Comparison of ENCODE assay signal across 14 cellular contexts in the genomic region with DNA sequence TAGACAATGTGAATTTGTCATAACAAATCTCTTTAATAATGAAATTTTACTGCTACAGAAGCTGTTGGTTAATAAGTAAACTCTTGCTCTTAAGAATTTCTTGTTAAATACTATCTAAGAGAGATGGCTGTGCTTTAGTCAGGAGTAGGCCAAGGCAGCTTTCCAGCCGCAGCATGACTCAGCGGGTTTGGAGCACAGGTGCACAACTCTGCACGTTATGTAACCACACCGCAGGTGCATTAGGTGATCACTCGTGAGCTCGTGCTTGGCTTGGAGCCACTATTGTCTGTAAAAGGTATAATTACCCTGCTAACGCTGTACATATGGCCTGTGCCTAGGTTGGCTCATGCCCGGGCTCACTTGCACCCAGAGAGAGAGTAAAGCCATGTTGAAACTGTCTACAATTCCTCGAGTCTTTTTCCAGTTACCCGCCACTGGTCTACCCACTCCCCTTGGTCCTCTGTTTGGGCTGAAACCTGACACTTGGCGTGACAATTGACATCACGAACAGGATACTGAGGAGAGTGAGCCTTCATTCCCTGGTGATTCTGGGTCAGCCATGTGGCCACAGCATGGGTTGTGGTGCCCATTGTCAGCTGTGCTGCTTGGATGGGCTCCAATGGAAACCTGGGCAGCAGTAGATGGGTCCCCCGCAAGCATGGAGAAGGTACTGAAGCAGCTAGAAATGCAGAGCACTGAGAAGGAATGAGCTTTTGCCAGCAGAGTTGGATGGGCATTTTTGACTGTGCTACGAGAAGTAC. TPM values are rescaled to one million over a fixed set of nuclear protein-coding genes. Genes with fewer than 3 reads are reported as not detected.
A peak's percentile ranks its signal among the peaks of the same experiment; 100 is the strongest.
DNase-seq lines count a peak whose midpoint lies in the region; TF ChIP-seq lines count a peak whose summit lies in the region.
"Had no signal": no experiment of that assay in that cellular context is flagged by ENCODE, and none has a peak within 500 bp of the region (broad histone marks: within the 10 kb centered on the region; RNA-seq: fewer than 3 reads in every experiment).

No MANE protein-coding gene starts in this region.

- no peak overlapping the region for H4K91ac ChIP-seq in neuronal stem cell (ENCODE audit: low read depth, low read length, poor library complexity)

- H3K4me1 Mint-ChIP-seq in nephron progenitor cell = no peaks in the 10 kb centered on the region
- H3K4me1 Mint-ChIP-seq: B cell had no signal

- H3K4me1 ChIP-seq in neuronal stem cell (ENCODE audit: control insufficient read depth in 2 of 2, insufficient read depth in 1 of 2, low read depth in 1 of 2, low read length in 2 of 2) = no peaks in the 10 kb centered on the region

- H2BK120ac ChIP-seq in neuronal stem cell (ENCODE audit: low read depth, low read length) = no peak overlapping the region

- H3K36me3 Mint-ChIP-seq in nephron progenitor cell (ENCODE audit: low read depth) = peaks cover 51% of the 10 kb centered on the region

- peaks cover 12 to 21% of the 10 kb centered on the region in 2 donors for H3K9me3 ChIP-seq in neuronal stem cell (replicated peaks in 1 of 2; ENCODE audit: control insufficient read depth in 2 of 2, insufficient read depth in 1 of 2, low read depth in 1 of 2, low read length in 2 of 2)

- no peak overlapping the region for H2BK5ac ChIP-seq in neuronal stem cell (ENCODE audit: low read length)

- no CpG with 5 or more reads among the region's 14 CpGs for WGBS in neuronal stem cell (ENCODE audit: extremely low coverage in 2 of 2, insufficient read length in 2 of 2, insufficient replicate concordance in 1 of 2), 2 donors

- no peak for TF ChIP-seq CTCF in nephron progenitor cell (IDR thresholded peaks at IDR 0.05)

- H3K27ac ChIP-seq in epithelial cell of prostate = no peak overlapping the region
- no peak overlapping the region for H3K27ac ChIP-seq in neuronal stem cell (replicated peaks; ENCODE audit: low read length)

- peaks cover 27% of the 10 kb centered on the region for H3K9me3 Mint-ChIP-seq in nephron progenitor cell
- H3K9me3 Mint-ChIP-seq: natural killer cell treated with Interleukin-12 subunit alpha and Interleukin-12 subunit beta and Interleukin-15 and Interleukin-18, amount 100 ng/mL, for 72 hours; T-helper 1 cell treated with Interleukin-12 subunit alpha and Interleukin-12 subunit beta and Interleukin-4 antibody, amounts not matched to agents 30 μg/mL and 1 μg/mL, for 36 hours had no signal

- H2AFZ ChIP-seq in neuronal stem cell (ENCODE audit: low read length) = no peak overlapping the region

- H2BK12ac ChIP-seq in neuronal stem cell (ENCODE audit: low read length) = no peak overlapping the region

- H3K79me1 ChIP-seq in neuronal stem cell (ENCODE audit: low read depth, low read length) = no peaks in the 10 kb centered on the region

- no peak overlapping the region for H3K9ac ChIP-seq in neuronal stem cell (ENCODE audit: low read depth, low read length, poor library complexity)

- no peak overlapping the region for H2AK5ac ChIP-seq in neuronal stem cell (ENCODE audit: low read depth, low read length)

- DNase-seq in HT-29 (ENCODE audit: low spot score) = peak; percentile 29
- DNase-seq in NCI-H69 (lab: John Stamatoyannopoulos, UW) = peak; percentile 54
- peak; percentile 43 for DNase-seq in epithelial cell of prostate (ENCODE audit: low read depth, low spot score)
- DNase-seq in nephron progenitor cell = no peak
- no peak for DNase-seq in NCI-H1092 treated with DMSO at 0.1 percent for 48 hours (lab: John Stamatoyannopoulos, UW)
- DNase-seq in neuronal stem cell (ENCODE audit: low spot score) = no peak
- no peak for DNase-seq in activated CD8-positive, alpha-beta memory T cell treated with anti-CD3 and anti-CD28 coated beads, Interleukin-2, amount 50 U/mL, for 48 hours
- no peak for DNase-seq in HuH-7.5 (ENCODE audit: low spot score)
- DNase-seq: activated naive CD4-positive, alpha-beta T cell treated with Interleukin-2 at 50 U/mL for 16 hours; KBM-7; NCI-H524 treated with DMSO at 0.1 percent for 48 hours had no signal

- no peaks in the 10 kb centered on the region for H3K27me3 Mint-ChIP-seq in nephron progenitor cell (ENCODE audit: low read depth, poor library complexity)
- H3K27me3 Mint-ChIP-seq: B cell; natural killer cell treated with Interleukin-12 subunit alpha and Interleukin-12 subunit beta and Interleukin-15 and Interleukin-18, amount 100 ng/mL, for 72 hours had no signal

- H3K4me3 Mint-ChIP-seq in nephron progenitor cell = no peak overlapping the region
- H3K4me3 Mint-ChIP-seq: B cell; natural killer cell treated with Interleukin-12 subunit alpha and Interleukin-12 subunit beta and Interleukin-15 and Interleukin-18, amount 100 ng/mL, for 72 hours; T-helper 1 cell treated with Interleukin-12 subunit alpha and Interleukin-12 subunit beta and Interleukin-4 antibody, amounts not matched to agents 30 μg/mL and 1 μg/mL, for 36 hours had no signal

- H3K27ac Mint-ChIP-seq in nephron progenitor cell = peak overlapping the region; percentile 58
- H3K27ac Mint-ChIP-seq: B cell; natural killer cell treated with Interleukin-12 subunit alpha and Interleukin-12 subunit beta and Interleukin-15 and Interleukin-18, amount 100 ng/mL, for 72 hours; T-helper 1 cell treated with Interleukin-12 subunit alpha and Interleukin-12 subunit beta and Interleukin-4 antibody, amounts not matched to agents 30 μg/mL and 1 μg/mL, for 36 hours had no signal

- H3K14ac ChIP-seq in neuronal stem cell (ENCODE audit: low read length) = no peak overlapping the region

- H2BK15ac ChIP-seq in neuronal stem cell (ENCODE audit: low read length) = no peak overlapping the region

- H4K8ac ChIP-seq in neuronal stem cell (ENCODE audit: low read depth, low read length) = no peak overlapping the region

- no peak overlapping the region for H3K18ac ChIP-seq in neuronal stem cell (ENCODE audit: low read length)

- no peak overlapping the region for H3K23ac ChIP-seq in neuronal stem cell (ENCODE audit: low read depth, low read length, poor library complexity)

- H3K4me3 ChIP-seq in neuronal stem cell (ENCODE audit: low read length in 2 of 2) = no peak overlapping the region

- H3K27me3 ChIP-seq in neuronal stem cell (ENCODE audit: control insufficient read depth in 3 of 3, insufficient read depth in 3 of 3, low read depth in 1 of 3, low read length in 3 of 3) = no peaks in the 10 kb centered on the region

- H3K4ac ChIP-seq in neuronal stem cell (ENCODE audit: low read length) = no peak overlapping the region

- peaks cover 9 to 20% of the 10 kb centered on the region in 2 donors for H3K36me3 ChIP-seq in neuronal stem cell (replicated peaks in 1 of 2; ENCODE audit: control insufficient read depth in 2 of 2, insufficient read depth in 2 of 2, low read length in 2 of 2)

- no peak overlapping the region for H3K4me2 ChIP-seq in neuronal stem cell (ENCODE audit: insufficient read depth, low read length, poor library complexity, severe bottlenecking)

RNA-seq across cellular contexts. Expression of a gene that starts 18.4 kb away (rescaled TPM):
- 9.9 and 14.0 TPM in 2 replicates for total RNA-seq in HT-29 (2014; rRNA removed; shearing (Covaris generic))
- polyA plus RNA-seq in neuronal stem cell (2013, experiment 1 of 2) = 18.9 TPM
- polyA plus RNA-seq in neuronal stem cell (2013, experiment 2 of 2) = 19.4 TPM

RNA-seq across cellular contexts. Expression of a gene that starts 46.1 kb away (rescaled TPM):
- 4.3 and 5.7 TPM in 2 replicates for total RNA-seq in HT-29 (2014; rRNA removed; shearing (Covaris generic))
- polyA plus RNA-seq in neuronal stem cell (2013, experiment 1 of 2) = 9.5 TPM
- 9.6 TPM for polyA plus RNA-seq in neuronal stem cell (2013, experiment 2 of 2)

Comparison
In these comparisons a context has a peak if more than half of its experiments do, and no peak if none do; other contexts are left out.
1. DNase-seq: peak in HT-29 (single experiment), NCI-H69 (single experiment) and epithelial cell of prostate (single experiment); none in nephron progenitor cell (single experiment), NCI-H1092 treated with DMSO at 0.1 percent for 48 hours (single experiment), neuronal stem cell (single experiment), activated CD8-positive, alpha-beta memory T cell treated with anti-CD3 and anti-CD28 coated beads, Interleukin-2, amount 50 U/mL, for 48 hours (single experiment) and HuH-7.5 (single experiment).